1 cellular context compared by ENCODE assay signal in the genomic region with DNA sequence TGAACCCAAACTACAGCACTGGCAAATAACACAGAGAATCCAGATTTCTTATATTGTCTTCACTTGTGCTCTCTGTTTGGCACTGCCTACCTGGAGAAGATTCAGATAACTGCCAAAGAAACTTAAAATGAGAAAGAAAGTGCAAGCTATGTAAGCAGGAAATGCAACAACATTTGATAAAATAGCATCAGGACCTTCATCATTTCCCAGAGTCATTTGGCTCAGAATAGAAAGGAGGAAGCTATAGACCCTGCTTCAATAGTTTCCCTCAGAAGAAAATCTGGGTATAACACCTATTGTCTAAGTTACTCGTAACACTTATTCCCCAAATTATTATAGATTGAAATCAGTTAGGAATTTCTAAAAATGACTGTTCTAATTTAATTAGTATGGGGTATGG.
TF ChIP-seq lines count a peak whose summit lies in the region.

No MANE protein-coding gene starts in this region.

TF ChIP-seq in GM12878, 131 proteins besides CTCF, POLR2A, EP300 and RAD21:
- TF ChIP-seq ETV6 (conservative IDR thresholded peaks at IDR 0.05 in 1 of 2, IDR thresholded peaks at IDR 0.05 in 1 of 2; ENCODE audit: borderline replicate concordance in 1 of 2, low read depth in 1 of 2) (no peak), SRF (IDR thresholded peaks at IDR 0.05; ENCODE audit: low read depth in 2 of 2, low read length in 2 of 2) (no peak), RBBP5 (conservative IDR thresholded peaks at IDR 0.05) (no peak), CEBPB (IDR thresholded peaks at IDR 0.05; ENCODE audit: borderline replicate concordance in 1 of 2, low read depth in 2 of 2, low read length in 2 of 2) (no peak), TAF1 (IDR thresholded peaks at IDR 0.05; ENCODE audit: borderline replicate concordance, low read depth, low read length) (no peak), NFXL1 (IDR thresholded peaks at IDR 0.05; ENCODE audit: borderline replicate concordance) (no peak), ZSCAN29 (IDR thresholded peaks at IDR 0.05) (no peak), RFX5 (IDR thresholded peaks at IDR 0.05; ENCODE audit: low read depth, low read length) (no peak)
- TF ChIP-seq, protein P1, sequence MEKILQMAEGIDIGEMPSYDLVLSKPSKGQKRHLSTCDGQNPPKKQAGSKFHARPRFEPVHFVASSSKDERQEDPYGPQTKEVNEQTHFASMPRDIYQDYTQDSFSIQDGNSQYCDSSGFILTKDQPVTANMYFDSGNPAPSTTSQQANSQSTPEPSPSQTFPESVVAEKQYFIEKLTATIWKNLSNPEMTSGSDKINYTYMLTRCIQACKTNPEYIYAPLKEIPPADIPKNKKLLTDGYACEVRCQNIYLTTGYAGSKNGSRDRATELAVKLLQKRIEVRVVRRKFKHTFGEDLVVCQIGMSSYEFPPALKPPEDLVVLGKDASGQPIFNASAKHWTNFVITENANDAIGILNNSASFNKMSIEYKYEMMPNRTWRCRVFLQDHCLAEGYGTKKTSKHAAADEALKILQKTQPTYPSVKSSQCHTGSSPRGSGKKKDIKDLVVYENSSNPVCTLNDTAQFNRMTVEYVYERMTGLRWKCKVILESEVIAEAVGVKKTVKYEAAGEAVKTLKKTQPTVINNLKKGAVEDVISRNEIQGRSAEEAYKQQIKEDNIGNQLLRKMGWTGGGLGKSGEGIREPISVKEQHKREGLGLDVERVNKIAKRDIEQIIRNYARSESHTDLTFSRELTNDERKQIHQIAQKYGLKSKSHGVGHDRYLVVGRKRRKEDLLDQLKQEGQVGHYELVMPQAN (conservative IDR thresholded peaks at IDR 0.05), result no peak
